Comparison of ENCODE assay signal across 31 cellular contexts in the genomic region with DNA sequence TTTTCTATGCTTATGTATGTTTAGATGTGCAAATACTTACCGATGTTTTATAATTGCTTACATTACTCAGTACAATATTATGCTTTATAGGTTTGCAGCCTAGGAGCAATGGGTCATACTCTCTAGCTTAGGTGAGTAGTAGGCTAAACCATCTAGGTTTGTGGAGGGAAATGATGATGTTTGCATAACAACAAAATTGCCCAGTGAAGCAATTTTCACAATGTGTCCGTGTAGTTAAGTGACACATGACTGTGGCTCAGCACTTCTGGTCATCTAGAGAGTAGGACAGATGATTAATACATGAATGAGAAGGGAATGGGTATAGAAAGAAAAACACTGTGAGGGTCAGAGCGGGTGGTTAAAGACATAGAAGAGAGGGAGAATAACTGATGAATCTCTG.
"Had no signal": no experiment of that assay in that cellular context is flagged by ENCODE, and none has a peak within 500 bp of the region (broad histone marks: within the 10 kb centered on the region; RNA-seq: fewer than 3 reads in every experiment).

No MANE protein-coding gene starts in this region.

- H3K9me3 Mint-ChIP-seq: activated B cell treated with CpG ODN at 0.5 μM for 24 hours; activated CD4-positive, alpha-beta T cell treated with anti-CD3 and anti-CD28 coated beads, Interleukin-2, amount 10 ng/mL, durations not matched to agents 24 days and 14 days; T-helper 1 cell treated with Interleukin-12 subunit alpha and Interleukin-12 subunit beta and Interleukin-4 antibody, amounts not matched to agents 30 μg/mL and 1 μg/mL, for 36 hours had no signal

- ATAC-seq: activated T-helper 17 cell treated with anti-CD3 and anti-CD28 coated beads, Interleukin-2, amount 50 U/mL, for 72 hours; Panc1; SK-N-SH treated with all-trans-retinoic acid at 6 μM for 48 hours had no signal

- H3K27me3 Mint-ChIP-seq: activated B cell treated with CpG ODN at 0.5 μM for 24 hours had no signal

- H3K4me3 ChIP-seq: MG63, SJSA1 had no signal

- H3K36me3 Mint-ChIP-seq: activated naive CD8-positive, alpha-beta T cell had no signal

- H3K4me1 ChIP-seq: SJSA1 had no signal

- H3K4me1 Mint-ChIP-seq: activated B cell treated with CpG ODN at 0.5 μM for 24 hours; activated CD4-positive, alpha-beta T cell treated with anti-CD3 and anti-CD28 coated beads, Interleukin-2, amount 10 ng/mL, durations not matched to agents 24 days and 14 days; activated T-helper 17 cell treated with anti-CD3 and anti-CD28 coated beads, Interleukin-2, amount 50 U/mL, for 72 hours had no signal

- H3K27me3 ChIP-seq: MG63, SJSA1 had no signal

- H3K27ac ChIP-seq: KMS-11, RWPE1, SJSA1 had no signal

- H3K4me3 Mint-ChIP-seq: activated B cell treated with CpG ODN at 0.5 μM for 24 hours; activated CD4-positive, alpha-beta T cell treated with anti-CD3 and anti-CD28 coated beads, Interleukin-2, amount 10 ng/mL, durations not matched to agents 24 days and 14 days; activated naive CD4-positive, alpha-beta T cell treated with anti-CD3 and anti-CD28 coated beads for 36 hours; activated naive CD8-positive, alpha-beta T cell; activated T-helper 17 cell treated with anti-CD3 and anti-CD28 coated beads, Interleukin-2, amount 50 U/mL, for 72 hours; T-helper 1 cell treated with Interleukin-12 subunit alpha and Interleukin-12 subunit beta and Interleukin-4 antibody, amounts not matched to agents 30 μg/mL and 1 μg/mL, for 36 hours had no signal

- H3K36me3 ChIP-seq: MG63, SJSA1 had no signal

- H3K27ac Mint-ChIP-seq: activated B cell treated with CpG ODN at 0.5 μM for 24 hours; activated CD4-positive, alpha-beta T cell treated with anti-CD3 and anti-CD28 coated beads, Interleukin-2, amount 10 ng/mL, durations not matched to agents 24 days and 14 days; activated naive CD4-positive, alpha-beta T cell treated with anti-CD3 and anti-CD28 coated beads for 36 hours; activated naive CD8-positive, alpha-beta T cell; activated T-helper 17 cell treated with anti-CD3 and anti-CD28 coated beads, Interleukin-2, amount 50 U/mL, for 72 hours; T-helper 1 cell treated with Interleukin-12 subunit alpha and Interleukin-12 subunit beta and Interleukin-4 antibody, amounts not matched to agents 30 μg/mL and 1 μg/mL, for 36 hours had no signal

- DNase-seq: activated B cell treated with CpG ODN at 0.5 μM for 24 hours; activated CD4-positive, alpha-beta T cell treated with anti-CD3 and anti-CD28 coated beads for 1 hour; activated CD4-positive, alpha-beta T cell treated with anti-CD3 and anti-CD28 coated beads, Interleukin-2, amount 10 ng/mL, durations not matched to agents 24 days and 14 days; activated CD4-positive, alpha-beta T cell treated with anti-CD3 and anti-CD28 coated beads, Interleukin-2, amount 50 U/mL, for 48 hours; activated CD8-positive, alpha-beta memory T cell treated with anti-CD3 and anti-CD28 coated beads for 24 hours; activated gamma-delta T cell; activated naive CD4-positive, alpha-beta T cell treated with anti-CD3 and anti-CD28 coated beads for 36 hours; activated T-cell treated with anti-CD3 and anti-CD28 coated beads for 4 hours; activated T-cell treated with anti-CD3 and anti-CD28 coated beads, Interleukin-2, amount 50 U/mL, for 48 hours; amygdala; cerebellar nuclear complex; MG63; MV-4-11; NCI-H1092 treated with DMSO at 0.1 percent for 48 hours; NCI-H1417 treated with DMSO at 0.1 percent for 48 hours; NCI-H1694 treated with DMSO at 0.1 percent for 48 hours; NCI-H2081; NCI-H510A treated with DMSO at 0.1 percent for 48 hours; NCI-H69; NK-92 treated with Interleukin-12 subunit alpha and Interleukin-12 subunit beta, amount 100 ng/mL, for 24 hours; OCI-M1; Right ventricle myocardium superior; SW 1271 had no signal

- H3K9me3 ChIP-seq: MG63, SJSA1 had no signal
